12 cellular contexts compared by ENCODE assay signal in genomic region chr1:184888505-184888904, GRCh38.
DNase-seq lines count a peak whose midpoint lies in the region; ATAC-seq and FAIRE-seq lines count a peak whose summit lies in the region.
"Had no signal": no experiment of that assay in that cellular context is flagged by ENCODE, and none has a peak within 500 bp of the region (broad histone marks: within the 10 kb centered on the region; RNA-seq: fewer than 3 reads in every experiment).

No MANE protein-coding gene starts in this region.

- H3K4me3 Mint-ChIP-seq in activated CD4-positive, alpha-beta memory T cell treated with anti-CD3 and anti-CD28 coated beads for 36 hours = no peak overlapping the region
- H3K4me3 Mint-ChIP-seq: activated CD8-positive, alpha-beta T cell treated with anti-CD3 and anti-CD28 coated beads, Interleukin-2, amount 10 ng/mL, durations not matched to agents 7 days and 5 days; activated naive CD4-positive, alpha-beta T cell treated with anti-CD3 and anti-CD28 coated beads for 36 hours; endodermal cell; T-helper 1 cell treated with Interleukin-12 subunit alpha and Interleukin-12 subunit beta and Interleukin-4 antibody, amounts not matched to agents 30 μg/mL and 1 μg/mL, for 36 hours had no signal

- peaks cover 3% of the 10 kb centered on the region for H3K27me3 Mint-ChIP-seq in activated CD4-positive, alpha-beta memory T cell treated with anti-CD3 and anti-CD28 coated beads for 36 hours

- no peaks in the 10 kb centered on the region for H3K9me3 Mint-ChIP-seq in activated CD4-positive, alpha-beta memory T cell treated with anti-CD3 and anti-CD28 coated beads for 36 hours
- H3K9me3 Mint-ChIP-seq: activated naive CD4-positive, alpha-beta T cell treated with anti-CD3 and anti-CD28 coated beads for 36 hours; endodermal cell; T-helper 1 cell treated with Interleukin-12 subunit alpha and Interleukin-12 subunit beta and Interleukin-4 antibody, amounts not matched to agents 30 μg/mL and 1 μg/mL, for 36 hours had no signal

- CTCF ChIA-PET in activated CD4-positive, alpha-beta memory T cell treated with anti-CD3 and anti-CD28 coated beads for 36 hours (lab: Charles Lee) = no interaction called here

- peaks cover 21% of the 10 kb centered on the region for H3K36me3 Mint-ChIP-seq in activated CD4-positive, alpha-beta memory T cell treated with anti-CD3 and anti-CD28 coated beads for 36 hours

- POLR2A ChIA-PET in activated CD4-positive, alpha-beta memory T cell treated with anti-CD3 and anti-CD28 coated beads for 36 hours (lab: Charles Lee) = no interaction called here

- no peak overlapping the region for H3K27ac Mint-ChIP-seq in activated CD4-positive, alpha-beta memory T cell treated with anti-CD3 and anti-CD28 coated beads for 36 hours
- H3K27ac Mint-ChIP-seq: activated CD8-positive, alpha-beta T cell treated with anti-CD3 and anti-CD28 coated beads, Interleukin-2, amount 10 ng/mL, durations not matched to agents 7 days and 5 days; activated naive CD4-positive, alpha-beta T cell treated with anti-CD3 and anti-CD28 coated beads for 36 hours; endodermal cell; T-helper 1 cell treated with Interleukin-12 subunit alpha and Interleukin-12 subunit beta and Interleukin-4 antibody, amounts not matched to agents 30 μg/mL and 1 μg/mL, for 36 hours had no signal

- DNase-seq in ELR (ENCODE audit: low read depth) (peak; percentile 87), RCC 7860 (ENCODE audit: low spot score) (peak; percentile 50), dedifferentiated amniotic fluid mesenchymal stem cell (ENCODE audit: extremely low spot score) (peak; percentile 49), renal cortical epithelial cell (ENCODE audit: low read depth) (peak; percentile 66), COR-L47 (lab: John Stamatoyannopoulos, UW) (no peak), T-helper 1 cell (no peak)
- no peak for DNase-seq in activated CD4-positive, alpha-beta memory T cell treated with anti-CD3 and anti-CD28 coated beads for 36 hours
- DNase-seq: activated CD8-positive, alpha-beta T cell treated with anti-CD3 and anti-CD28 coated beads, Interleukin-2, amount 10 ng/mL, durations not matched to agents 7 days and 5 days; activated naive CD4-positive, alpha-beta T cell treated with anti-CD3 and anti-CD28 coated beads for 36 hours; endodermal cell had no signal

- peaks cover 52% of the 10 kb centered on the region for H3K4me1 Mint-ChIP-seq in activated CD4-positive, alpha-beta memory T cell treated with anti-CD3 and anti-CD28 coated beads for 36 hours (ENCODE audit: low read depth)

- peak; percentile 72 for FAIRE-seq in RCC 7860 (lab: Jason Lieb, UNC)

- no peak for ATAC-seq in HG02938 (IDR thresholded peaks at IDR 0.05; ENCODE audit: unreplicated experiment)
- ATAC-seq: activated CD8-positive, alpha-beta T cell treated with anti-CD3 and anti-CD28 coated beads, Interleukin-2, amount 10 ng/mL, durations not matched to agents 7 days and 5 days had no signal

- intact Hi-C loops in activated CD4-positive, alpha-beta memory T cell treated with anti-CD3 and anti-CD28 coated beads for 36 hours (cut with micrococcal nuclease) = loop anchor here (10.0 kb wide), 1 partner anchor 156 kb away; the partner anchor contains the start of gene RNF2

Comparison
In these comparisons a context has a peak if more than half of its experiments do, and no peak if none do; other contexts are left out.
1. DNase-seq: peak in ELR (single experiment), RCC 7860 (single experiment), dedifferentiated amniotic fluid mesenchymal stem cell (single experiment) and renal cortical epithelial cell (single experiment); none in activated CD4-positive, alpha-beta memory T cell treated with anti-CD3 and anti-CD28 coated beads for 36 hours (single experiment), COR-L47 (single experiment) and T-helper 1 cell (0 of 5).